ENCODE assay signal across 17 cellular contexts in the genomic region with DNA sequence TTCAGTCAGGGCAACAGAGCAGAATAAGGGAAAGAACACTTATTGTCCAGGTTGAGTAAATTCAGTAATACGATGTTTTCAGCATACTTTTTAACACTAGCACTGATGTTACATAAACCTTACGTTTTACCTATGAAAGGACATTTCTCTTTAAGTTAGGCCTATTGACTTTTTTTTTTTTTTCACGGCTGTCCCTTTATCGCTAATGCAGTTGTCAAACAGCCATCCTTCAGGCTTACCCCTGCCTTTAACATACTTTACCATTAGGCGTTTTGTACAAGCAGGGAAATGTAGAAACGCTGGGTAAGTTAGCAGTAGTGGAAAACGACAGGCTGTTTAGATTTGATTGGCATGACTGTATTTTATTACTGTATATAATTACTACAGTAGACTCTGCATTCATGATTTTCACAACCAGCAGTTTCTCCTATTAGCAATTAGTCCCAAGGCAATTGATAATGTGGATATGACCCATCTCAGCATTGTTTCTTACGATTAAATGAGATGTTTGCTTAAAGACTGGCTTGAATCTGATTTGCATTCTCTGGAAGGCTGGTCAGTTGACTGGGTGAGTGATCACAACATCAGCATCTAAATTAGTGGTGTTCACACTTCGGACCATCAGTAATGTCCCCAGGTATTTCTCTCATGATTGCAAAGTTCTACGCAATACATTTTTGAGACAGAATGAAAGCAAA.
"Had no signal": no experiment of that assay in that cellular context is flagged by ENCODE, and none has a peak within 500 bp of the region (broad histone marks: within the 10 kb centered on the region; RNA-seq: fewer than 3 reads in every experiment).

No MANE protein-coding gene starts in this region.

- H3K4me1 ChIP-seq: thyroid gland had no signal

- H3K4me3 ChIP-seq: coronary artery, heart left ventricle, ovary, right atrium auricular region, thyroid gland had no signal

- H3K36me3 Mint-ChIP-seq: naive thymus-derived CD4-positive, alpha-beta T cell; type B pancreatic cell had no signal

- H3K36me3 ChIP-seq: heart left ventricle, ovary, right atrium auricular region, thyroid gland had no signal

- H3K27me3 ChIP-seq: foreskin keratinocyte, heart left ventricle, ovary, right atrium auricular region, thyroid gland had no signal

- H3K27ac ChIP-seq: coronary artery, foreskin keratinocyte, heart left ventricle, ovary, right atrium auricular region, thyroid gland had no signal

- H3K27me3 Mint-ChIP-seq: type B pancreatic cell had no signal

- H3K4me3 Mint-ChIP-seq: endodermal cell; naive thymus-derived CD4-positive, alpha-beta T cell; neural crest cell; type B pancreatic cell had no signal

- ATAC-seq: foreskin keratinocyte; heart left ventricle; left colon; naive thymus-derived CD4-positive, alpha-beta T cell had no signal

- DNase-seq: effector CD4-positive, alpha-beta T cell; endodermal cell; erythroblast; foreskin keratinocyte; heart left ventricle; hypothalamus; left colon; naive thymus-derived CD4-positive, alpha-beta T cell; ovary; small intestine; stimulated activated CD4-positive, alpha-beta T cell treated with anti-CD3 and anti-CD28 coated beads, Interleukin-12 subunit alpha, Interleukin-12 subunit beta, amount 100 ng/mL, for 4 hours; stimulated activated naive CD4-positive, alpha-beta T cell treated with Interleukin-2 at 50 U/mL for 16 hours; thyroid gland had no signal

- H3K4me1 Mint-ChIP-seq: naive thymus-derived CD4-positive, alpha-beta T cell had no signal

- H3K9me3 Mint-ChIP-seq: endodermal cell; naive thymus-derived CD4-positive, alpha-beta T cell; neural crest cell; type B pancreatic cell had no signal

- H3K27ac Mint-ChIP-seq: endodermal cell; naive thymus-derived CD4-positive, alpha-beta T cell; type B pancreatic cell had no signal

- H3K9me3 ChIP-seq: heart left ventricle, ovary, right atrium auricular region, thyroid gland had no signal
